In the genomic region with DNA sequence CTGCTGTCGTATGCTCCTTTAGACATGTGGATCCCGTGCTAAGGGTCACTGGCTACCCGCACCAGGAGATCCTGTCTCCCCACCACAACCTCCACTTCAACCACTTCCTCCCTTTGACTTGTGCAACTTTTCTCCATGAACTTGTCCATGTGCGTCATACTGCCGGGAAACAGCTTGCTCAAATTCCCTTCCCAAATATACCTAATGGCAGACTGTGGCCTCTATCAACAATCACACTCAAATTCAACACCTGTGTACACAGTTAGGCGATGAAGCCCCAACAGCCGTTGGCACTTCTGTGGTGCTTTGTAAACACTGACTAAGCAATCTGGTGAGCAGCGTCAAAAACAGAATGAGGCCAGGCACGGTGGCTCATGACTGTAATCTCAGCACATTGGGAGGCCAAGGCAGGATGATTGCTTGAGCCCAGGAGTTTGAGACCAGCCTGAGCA, we compare ENCODE assay signal across 12 cellular contexts. TPM values are rescaled to one million over a fixed set of nuclear protein-coding genes. Genes with fewer than 3 reads are reported as not detected.
DNase-seq lines count a peak whose midpoint lies in the region; ATAC-seq, FAIRE-seq and TF ChIP-seq lines count a peak whose summit lies in the region.
"Had no signal": no experiment of that assay in that cellular context is flagged by ENCODE, and none has a peak within 500 bp of the region (broad histone marks: within the 10 kb centered on the region; RNA-seq: fewer than 3 reads in every experiment).

No MANE protein-coding gene starts in this region.

- no peaks in the 10 kb centered on the region for H3F3A ChIP-seq in GM23248 (ENCODE audit: insufficient read depth)

- no TSS peak for BruUV-seq in HepG2 (replicated peaks; lab: Mats Ljungman, UMichigan)

- H3K9me3 ChIP-seq in RWPE2 (ENCODE audit: severe bottlenecking) (no peaks in the 10 kb centered on the region), HepG2 (ENCODE audit: low read length) (no peaks in the 10 kb centered on the region), GM23248 (ENCODE audit: low read depth) (no peaks in the 10 kb centered on the region)
- H3K9me3 ChIP-seq: MG63 had no signal

- H3K9ac ChIP-seq in HepG2 (ENCODE audit: insufficient read depth, low read depth, low read length) (no peak overlapping the region), GM23248 (no peak overlapping the region)

- H3K9me2 ChIP-seq in GM23248 (ENCODE audit: insufficient read depth): no peaks in the 10 kb centered on the region

- no peaks in the 10 kb centered on the region for H4K20me1 ChIP-seq in HepG2 (ENCODE audit: insufficient read depth, low read length)
- no peaks in the 10 kb centered on the region for H4K20me1 ChIP-seq in GM23248 (ENCODE audit: insufficient read depth)

- intact Hi-C loops in HepG2 (cut with micrococcal nuclease; ENCODE audit: unreplicated experiment): no loop called here

- no peak for TF ChIP-seq POLR2A in GM12892 (IDR thresholded peaks at IDR 0.05; ENCODE audit: low read depth, low read length)
- TF ChIP-seq POLR2A in HepG2 (IDR thresholded peaks at IDR 0.05; ENCODE audit: insufficient read depth in 1 of 2, low read depth in 2 of 2, low read length in 2 of 2): no peak

- H3K36me3 ChIP-seq in RWPE2 (ENCODE audit: low read depth): no peaks in the 10 kb centered on the region
- no peaks in the 10 kb centered on the region for H3K36me3 ChIP-seq in HepG2 (replicated peaks in 1 of 2; ENCODE audit: control insufficient read depth in 1 of 2, insufficient read depth in 2 of 2, low read length in 2 of 2)
- no peaks in the 10 kb centered on the region for H3K36me3 ChIP-seq in GM23248 (ENCODE audit: low read depth)
- H3K36me3 ChIP-seq: cardiac muscle cell, MG63 had no signal

- ATAC-seq in RWPE2 (ENCODE audit: low read depth) (peak; percentile 78), HepG2 (peak; percentile 76)

- H2AFZ ChIP-seq in HepG2 (ENCODE audit: low read length) (no peak overlapping the region), GM23248 (no peak overlapping the region)

- H3K4me2 ChIP-seq in HepG2 (ENCODE audit: low read depth, low read length): 0 out of 2 replicates have a peak overlapping the region, but pooled peaks have one; percentile 12
- no peak overlapping the region for H3K4me2 ChIP-seq in GM23248 (ENCODE audit: unreplicated experiment)

- no peak for TF ChIP-seq CTCF in RWPE2 (IDR thresholded peaks at IDR 0.05; ENCODE audit: poor library complexity, severe bottlenecking)
- no peak for TF ChIP-seq CTCF in HepG2 (CRISPR knock-in tag; IDR thresholded peaks at IDR 0.05)

- H3K4me1 ChIP-seq in RWPE2 (ENCODE audit: insufficient read depth, poor library complexity, severe bottlenecking) (peaks cover 34% of the 10 kb centered on the region), HepG2 (ENCODE audit: insufficient read depth, low read length) (peaks cover 15% of the 10 kb centered on the region), GM23248 (ENCODE audit: insufficient read depth) (no peaks in the 10 kb centered on the region)

- in situ Hi-C loops in HepG2 (cut with HindIII; ENCODE audit: extremely low pct_ligation_motif_present, low pct_unique_long_range_greater_than_20kb) (no loop called here), GM23248 (cut with MboI) (no loop called here)

- DNase-seq in GM12892 (ENCODE audit: insufficient read length) (no peak), MV-4-11 (lab: John Stamatoyannopoulos, UW) (peak; percentile 78), RWPE2 (ENCODE audit: low spot score) (peak; percentile 57), HepG2 (ENCODE audit: low spot score) (peak; percentile 54), GM23248 (no peak), DMS79 treated with DMSO at 0.1 percent for 48 hours (lab: John Stamatoyannopoulos, UW) (no peak)
- DNase-seq in stimulated activated CD4-positive, alpha-beta T cell treated with anti-CD3 and anti-CD28 coated beads, Interleukin-15, amount 100 ng/mL, for 24 hours: no peak
- no peak for DNase-seq in stimulated activated CD4-positive, alpha-beta T cell treated with anti-CD3 and anti-CD28 coated beads, Interleukin-12 subunit alpha, Interleukin-12 subunit beta, amount 100 ng/mL, for 4 hours
- DNase-seq: activated CD4-positive, CD25-positive, alpha-beta regulatory T cell; H9; MG63 had no signal

- H3K27me3 ChIP-seq in RWPE2 (ENCODE audit: insufficient read depth, poor library complexity, severe bottlenecking): no peaks in the 10 kb centered on the region
- H3K27me3 ChIP-seq in HepG2 (ENCODE audit: control insufficient read depth in 1 of 2, insufficient read depth in 2 of 2, low read length in 2 of 2): no peaks in the 10 kb centered on the region
- H3K27me3 ChIP-seq in GM23248 (replicated peaks; ENCODE audit: insufficient read depth): no peaks in the 10 kb centered on the region
- H3K27me3 ChIP-seq: cardiac muscle cell, MG63 had no signal

- no peak for TF ChIP-seq RAD21 in HepG2 (CRISPR knock-in tag; IDR thresholded peaks at IDR 0.05)

- WGBS in HepG2 (ENCODE audit: low lambda C conversion rate): 2% methylated on average over 3 of the region's 9 CpGs
- WGBS in GM23248 (ENCODE audit: low coverage in 1 of 2, low lambda C conversion rate in 2 of 2, missing lambda C conversion rate in 2 of 2), 2 experiments: 98 to 100% methylated on average over 8 to 9 of the region's 9 CpGs

- FAIRE-seq in GM12892 (lab: Jason Lieb, UNC): peak; percentile 74
- no peak for FAIRE-seq in HepG2 (lab: Jason Lieb, UNC)

- CTCF ChIA-PET in HepG2 (lab: Yijun Ruan, JAX; ENCODE audit: low intra/inter-chr PET ratio, low total read pairs): no interaction called here

- no peaks in the 10 kb centered on the region for H3K79me2 ChIP-seq in HepG2 (ENCODE audit: insufficient read depth, low read length)
- H3K79me2 ChIP-seq in GM23248 (ENCODE audit: insufficient read depth): no peaks in the 10 kb centered on the region

- H3K4me3 ChIP-seq in RWPE2 (ENCODE audit: severe bottlenecking) (no peak overlapping the region), HepG2 (replicated peaks in 1 of 3; ENCODE audit: insufficient read depth in 1 of 3, low read depth in 2 of 3, low read length in 3 of 3) (no peak overlapping the region), GM23248 (no peak overlapping the region)
- H3K4me3 ChIP-seq: cardiac muscle cell, MG63 had no signal

- peak overlapping the region; percentile 69 for H3K27ac ChIP-seq in RWPE2 (ENCODE audit: poor library complexity, severe bottlenecking)
- H3K27ac ChIP-seq in HepG2 (ENCODE audit: extremely low read length, insufficient read depth, low read length): no peak overlapping the region
- no peak overlapping the region for H3K27ac ChIP-seq in GM23248
- H3K27ac ChIP-seq: cardiac muscle cell had no signal

- POLR2A ChIA-PET in HepG2 (lab: Yijun Ruan, JAX): no interaction called here

- TF ChIP-seq EP300 in HepG2 (IDR thresholded peaks at IDR 0.05; ENCODE audit: low read depth in 2 of 2, low read length in 2 of 2) (0 out of 4 replicates have a peak, but pooled peaks of 1 of the 2 experiments have one; percentile 10), HepG2 (CRISPR knock-in tag; IDR thresholded peaks at IDR 0.05; ENCODE audit: borderline replicate concordance) (peak; percentile 43; the same call in 1 of the 2 replicates)

TF ChIP-seq in HepG2, 621 proteins besides CTCF, POLR2A, EP300 and RAD21 (continues in another document):
- TF ChIP-seq ZNF274 (CRISPR knock-in tag; IDR thresholded peaks at IDR 0.05) (no peak), SMYD3 (CRISPR knock-in tag; IDR thresholded peaks at IDR 0.05) (no peak), HNRNPL (IDR thresholded peaks at IDR 0.05; ENCODE audit: low read depth, low read length) (no peak), ZNF331 (CRISPR knock-in tag; IDR thresholded peaks at IDR 0.05) (no peak), FOXK1 (CRISPR knock-in tag; IDR thresholded peaks at IDR 0.05; ENCODE audit: borderline replicate concordance, low read depth) (peak; percentile 64; the same call in 1 of the 2 replicates), SCMH1 (CRISPR knock-in tag; IDR thresholded peaks at IDR 0.05; ENCODE audit: borderline replicate concordance) (no peak), ZNF367 (CRISPR knock-in tag; IDR thresholded peaks at IDR 0.05; ENCODE audit: borderline replicate concordance) (no peak), NR2C2 (CRISPR knock-in tag; IDR thresholded peaks at IDR 0.05; ENCODE audit: borderline replicate concordance) (peak; percentile 36; the same call in 1 of the 2 replicates), ZNF260 (CRISPR knock-in tag; IDR thresholded peaks at IDR 0.05; ENCODE audit: borderline replicate concordance, low read depth) (no peak), CEBPG (CRISPR knock-in tag; IDR thresholded peaks at IDR 0.05) (peak; percentile 55)

RNA-seq across cellular contexts. Expression of gene CD99L2, which starts 49.5 kb away (rescaled TPM):
- polyA plus RNA-seq in GM12892 (2012; ENCODE audit: missing spikeins): 8.0 TPM
- total RNA-seq in HepG2 (2016; rRNA removed; fragmentation: Illumina TruSeq; extraction: Trizol): 2.8 and 7.6 TPM in 2 replicates
- 2.1 and 2.4 TPM in 2 replicates for total RNA-seq in HepG2 (2016; cell fraction: cytosol; rRNA removed; fragmentation: Illumina TruSeq; extraction: Trizol; ENCODE audit: low read depth)
- 2.9 and 7.7 TPM in 2 replicates for total RNA-seq in HepG2 (2016; cell fraction: insoluble cytoplasmic fraction; rRNA removed; fragmentation: Illumina TruSeq; extraction: Trizol)
- total RNA-seq in HepG2 (2016; cell fraction: membrane; rRNA removed; fragmentation: Illumina TruSeq; extraction: Trizol): 2.6 and 2.7 TPM in 2 replicates
- 5.6 and 8.7 TPM in 2 replicates for total RNA-seq in HepG2 (2016; cell fraction: nucleus; rRNA removed; fragmentation: Illumina TruSeq; extraction: Trizol)
- polyA plus RNA-seq in HepG2 (2011; rRNA removed) (6.9 and 8.6 TPM in 2 replicates), GM23248 (2016; fragmentation: Nextera tagmentation; extraction: Ambion mirVana) (37.8 and 37.9 TPM in 2 replicates)
- polyA plus RNA-seq in HepG2 (2011; cell fraction: cytosol; rRNA removed): 7.3 and 9.3 TPM in 2 replicates
- 6.2 and 6.5 TPM in 2 replicates for polyA plus RNA-seq in HepG2 (2011; cell fraction: nucleus; rRNA removed)
- polyA plus RNA-seq in HepG2 (2012): 5.7 and 8.9 TPM in 2 replicates
- 0.74 and 0.75 TPM in 2 replicates for polyA plus RNA-seq in HepG2 (2016; cell fraction: cytosol; fragmentation: Illumina TruSeq; extraction: Trizol; ENCODE audit: low read depth)
- polyA plus RNA-seq in HepG2 (2016; cell fraction: insoluble cytoplasmic fraction; fragmentation: Illumina TruSeq; extraction: Trizol; ENCODE audit: low read depth): 2.9 and 3.3 TPM in 2 replicates
- polyA plus RNA-seq in HepG2 (2016; cell fraction: membrane; fragmentation: Illumina TruSeq; extraction: Trizol; ENCODE audit: low read depth): 1.7 and 1.9 TPM in 2 replicates
- polyA plus RNA-seq in HepG2 (2016; cell fraction: nucleus; fragmentation: Illumina TruSeq; extraction: Trizol; ENCODE audit: insufficient read depth, low read depth): 8.1 and 8.4 TPM in 2 replicates
- polyA minus RNA-seq in HepG2 (2011; rRNA and poly(A)+ RNA removed; ENCODE audit: low replicate concordance): 11.3 and 23.7 TPM in 2 replicates
- polyA minus RNA-seq in HepG2 (2011; cell fraction: cytosol; rRNA and poly(A)+ RNA removed): 3.5 and 4.6 TPM in 2 replicates
- polyA minus RNA-seq in HepG2 (2011; cell fraction: nucleus; rRNA and poly(A)+ RNA removed): 2.8 and 3.7 TPM in 2 replicates
- 71.7 and 76.0 TPM in 2 replicates for total RNA-seq in GM23248 (2014; rRNA removed; shearing (Covaris generic))

Comparison
In these comparisons a context has a peak if more than half of its experiments do, and no peak if none do; other contexts are left out.
1. DNase-seq: peak in MV-4-11 (single experiment), RWPE2 (single experiment) and HepG2 (single experiment); none in GM12892 (single experiment), stimulated activated CD4-positive, alpha-beta T cell treated with anti-CD3 and anti-CD28 coated beads, Interleukin-15, amount 100 ng/mL, for 24 hours (single experiment), GM23248 (single experiment), stimulated activated CD4-positive, alpha-beta T cell treated with anti-CD3 and anti-CD28 coated beads, Interleukin-12 subunit alpha, Interleukin-12 subunit beta, amount 100 ng/mL, for 4 hours (single experiment) and DMS79 treated with DMSO at 0.1 percent for 48 hours (single experiment).